ENCODE assay signal across 8 cellular contexts in genomic region chrX:132480581-132481203, GRCh38. TPM values are rescaled to one million over a fixed set of nuclear protein-coding genes. Genes with fewer than 3 reads are reported as not detected.
DNase-seq lines count a peak whose midpoint lies in the region; ATAC-seq and TF ChIP-seq lines count a peak whose summit lies in the region.

No MANE protein-coding gene starts in this region.

- no peaks in the 10 kb centered on the region for H3K9me3 ChIP-seq in thymus (ENCODE audit: control insufficient read depth)

- no peaks in the 10 kb centered on the region for H3K79me2 ChIP-seq in GM23338 (replicated peaks; ENCODE audit: insufficient read depth)

- H3K4me1 ChIP-seq in GM23338 (ENCODE audit: insufficient read depth) (peaks cover 52% of the 10 kb centered on the region), thymus (ENCODE audit: control insufficient read depth, insufficient read depth, low read length) (no peaks in the 10 kb centered on the region)

- no peak for DNase-seq in GM23338 (ENCODE audit: low spot score)
- DNase-seq in LNCaP clone FGC (ENCODE audit: low read depth), result peak; percentile 53
- DNase-seq in T-helper 2 cell treated with Interferon-gamma antibody and Interleukin-4, amounts not matched to agents 5 μg/mL and 100 μg/mL, for 36 hours (ENCODE audit: low spot score), result peak; percentile 6
- DNase-seq in coronary artery (ENCODE audit: low spot score), result no peak
- peak; percentile 49 for DNase-seq in midbrain (lab: John Stamatoyannopoulos, UW)
- no peak for DNase-seq in SK-N-DZ (ENCODE audit: low spot score)

- no peaks in the 10 kb centered on the region for H3K36me3 Mint-ChIP-seq in GM23338 (ENCODE audit: low read depth)
- no peaks in the 10 kb centered on the region for H3K36me3 Mint-ChIP-seq in T-helper 2 cell treated with Interferon-gamma antibody and Interleukin-4, amounts not matched to agents 5 μg/mL and 100 μg/mL, for 36 hours (ENCODE audit: low read depth)

- no peak overlapping the region for H3K4me3 Mint-ChIP-seq in GM23338
- peak overlapping the region; percentile 80 for H3K4me3 Mint-ChIP-seq in T-helper 2 cell treated with Interferon-gamma antibody and Interleukin-4, amounts not matched to agents 5 μg/mL and 100 μg/mL, for 36 hours

- TF ChIP-seq CTCF in GM23338 (conservative IDR thresholded peaks at IDR 0.05; ENCODE audit: low read depth in 2 of 2) (no peak), LNCaP clone FGC (IDR thresholded peaks at IDR 0.05; ENCODE audit: control insufficient read depth, extremely low read depth, insufficient read depth) (no peak), coronary artery (IDR thresholded peaks at IDR 0.05) (no peak)

- H2AFZ ChIP-seq in GM23338, result peak overlapping the region; percentile 18; the same call in 1 of the 2 replicates

- WGBS in thymus, result 2% methylated on average over 6 of the region's 6 CpGs

- no peaks in the 10 kb centered on the region for H3F3A ChIP-seq in GM23338 (replicated peaks; ENCODE audit: low read depth)

- H3K4me2 ChIP-seq in GM23338, result peak overlapping the region; percentile 60; the same call in 1 of the 2 replicates

- peak overlapping the region; percentile 26; the same call in 1 of the 2 replicates for H3K27ac ChIP-seq in GM23338 (ENCODE audit: low read depth)
- H3K27ac ChIP-seq in coronary artery, result peak overlapping the region in 1 of 2 donors; percentile 46
- H3K27ac ChIP-seq in thymus (ENCODE audit: low read depth), result peak overlapping the region; percentile 84

- H3K27me3 ChIP-seq in GM23338 (ENCODE audit: insufficient read depth), result no peaks in the 10 kb centered on the region
- H3K27me3 ChIP-seq in thymus (ENCODE audit: control insufficient read depth, insufficient read depth), result no peaks in the 10 kb centered on the region

- no peak overlapping the region for H3K4me3 ChIP-seq in GM23338
- peak overlapping the region; percentile 12 for H3K4me3 ChIP-seq in LNCaP clone FGC (ENCODE audit: low read depth, low read length)
- peak overlapping the region; percentile 60 for H3K4me3 ChIP-seq in coronary artery
- H3K4me3 ChIP-seq in thymus (ENCODE audit: low read length), result peak overlapping the region; percentile 46

- no peaks in the 10 kb centered on the region for H3K9me2 ChIP-seq in GM23338 (ENCODE audit: insufficient read depth)

- ATAC-seq in GM23338, result no peak

- H4K20me1 ChIP-seq in GM23338 (replicated peaks; ENCODE audit: insufficient read depth), result no peaks in the 10 kb centered on the region

- no peaks in the 10 kb centered on the region for H3K9me3 Mint-ChIP-seq in GM23338
- H3K9me3 Mint-ChIP-seq in T-helper 2 cell treated with Interferon-gamma antibody and Interleukin-4, amounts not matched to agents 5 μg/mL and 100 μg/mL, for 36 hours, result no peaks in the 10 kb centered on the region

- H3K27me3 Mint-ChIP-seq in GM23338 (ENCODE audit: insufficient read depth, low read depth, poor library complexity), result no peaks in the 10 kb centered on the region
- H3K27me3 Mint-ChIP-seq in T-helper 2 cell treated with Interferon-gamma antibody and Interleukin-4, amounts not matched to agents 5 μg/mL and 100 μg/mL, for 36 hours (ENCODE audit: low read depth), result no peaks in the 10 kb centered on the region

- peak; percentile 34 for TF ChIP-seq POLR2A in GM15510 (IDR thresholded peaks at IDR 0.05; ENCODE audit: borderline replicate concordance, extremely low read depth, insufficient read length)

- peaks cover 72% of the 10 kb centered on the region for H3K4me1 Mint-ChIP-seq in GM23338
- peaks cover 23% of the 10 kb centered on the region for H3K4me1 Mint-ChIP-seq in T-helper 2 cell treated with Interferon-gamma antibody and Interleukin-4, amounts not matched to agents 5 μg/mL and 100 μg/mL, for 36 hours (ENCODE audit: low read depth)

- peak overlapping the region; percentile 91 for H3K27ac Mint-ChIP-seq in GM23338
- H3K27ac Mint-ChIP-seq in T-helper 2 cell treated with Interferon-gamma antibody and Interleukin-4, amounts not matched to agents 5 μg/mL and 100 μg/mL, for 36 hours, result peak overlapping the region; percentile 89

- H3K36me3 ChIP-seq in GM23338 (ENCODE audit: insufficient read depth), result no peaks in the 10 kb centered on the region
- H3K36me3 ChIP-seq in thymus (ENCODE audit: control insufficient read depth, insufficient read depth), result no peaks in the 10 kb centered on the region

TF ChIP-seq in GM23338, 12 proteins besides CTCF, POLR2A, EP300 and RAD21:
- TF ChIP-seq CREB1 (CRISPR knock-in tag; IDR thresholded peaks at IDR 0.05; ENCODE audit: low read depth) (no peak), STAT1 (IDR thresholded peaks at IDR 0.05; ENCODE audit: unreplicated experiment) (no peak)

RNA-seq across cellular contexts. Expression of gene MBNL3, which starts 8.1 kb away (rescaled TPM):
- 2.4 and 3.0 TPM in 2 replicates for total RNA-seq in GM23338 (2014; rRNA removed; shearing (Covaris generic))
- polyA plus RNA-seq in GM23338 (2016; fragmentation: Nextera tagmentation; extraction: Ambion mirVana), result 0.94 and 2.3 TPM in 2 replicates
- polyA plus RNA-seq in thymus, result 2.9 TPM
- 0.32 and 0.53 TPM in 2 replicates for polyA plus RNA-seq in SK-N-DZ (2014; cell fraction: cytosol; rRNA removed)
- polyA plus RNA-seq in SK-N-DZ (2014; cell fraction: nucleus; rRNA removed), result 0.60 and 0.84 TPM in 2 replicates

Comparison
In these comparisons a context has a peak if more than half of its experiments do, and no peak if none do; other contexts are left out.
1. DNase-seq: peak in LNCaP clone FGC (single experiment), T-helper 2 cell treated with Interferon-gamma antibody and Interleukin-4, amounts not matched to agents 5 μg/mL and 100 μg/mL, for 36 hours (single experiment) and midbrain (single experiment); none in GM23338 (single experiment), coronary artery (single experiment) and SK-N-DZ (single experiment).